In genomic region chr11:1934326-1935155, GRCh38 we compare ENCODE assay signal across 30 cellular contexts. TPM values are rescaled to one million over a fixed set of nuclear protein-coding genes. Genes with fewer than 3 reads are reported as not detected.
A peak's percentile ranks its signal among the peaks of the same experiment; 100 is the strongest.
DNase-seq lines count a peak whose midpoint lies in the region; ATAC-seq and TF ChIP-seq lines count a peak whose summit lies in the region.
"Had no signal": no experiment of that assay in that cellular context is flagged by ENCODE, and none has a peak within 500 bp of the region (broad histone marks: within the 10 kb centered on the region; RNA-seq: fewer than 3 reads in every experiment).

No MANE protein-coding gene starts in this region.

- POLR2A ChIA-PET in activated naive CD8-positive, alpha-beta T cell treated with anti-CD3 and anti-CD28 coated beads, Interleukin-2, amount 10 ng/mL, durations not matched to agents 7 days and 5 days (lab: Charles Lee) = interaction anchor here (1.0 kb wide), 1 partner anchor 14 kb away, joined by 3 read pairs; no protein-coding TSS in a partner anchor
- POLR2A ChIA-PET in activated CD8-positive, alpha-beta T cell treated with anti-CD3 and anti-CD28 coated beads for 36 hours (lab: Charles Lee) = interaction anchor here (1.3 kb wide), 1 partner anchor 84 kb away, joined by 3 read pairs; no protein-coding TSS in a partner anchor

- H3K9me3 Mint-ChIP-seq in activated naive CD8-positive, alpha-beta T cell treated with anti-CD3 and anti-CD28 coated beads, Interleukin-2, amount 10 ng/mL, durations not matched to agents 7 days and 5 days = no peaks in the 10 kb centered on the region
- H3K9me3 Mint-ChIP-seq in activated naive CD8-positive, alpha-beta T cell treated with anti-CD3 and anti-CD28 coated beads for 36 hours = no peaks in the 10 kb centered on the region
- no peaks in the 10 kb centered on the region for H3K9me3 Mint-ChIP-seq in activated CD8-positive, alpha-beta T cell treated with anti-CD3 and anti-CD28 coated beads for 36 hours
- H3K9me3 Mint-ChIP-seq: activated CD4-positive, alpha-beta memory T cell treated with anti-CD3 and anti-CD28 coated beads, Interleukin-2, amount 10 ng/mL, durations not matched to agents 7 days and 5 days; HFFc6; immature natural killer cell; stimulated activated naive B cell treated with anti-CD40 and anti-IgM and Interleukin-4, amounts not matched to agents 10 μg/mL and 1 μg/mL and 100 μg/mL, for 72 hours; T-helper 2 cell treated with Interferon-gamma antibody and Interleukin-4, amounts not matched to agents 5 μg/mL and 100 μg/mL, for 36 hours had no signal

- CTCF ChIA-PET in activated CD8-positive, alpha-beta T cell treated with anti-CD3 and anti-CD28 coated beads for 36 hours (lab: Charles Lee) = interaction anchor here (0.8 to 1.6 kb wide), 3 partner anchors 58 to 282 kb away, joined by 3 to 6 read pairs (median 4); no protein-coding TSS in a partner anchor

- intact Hi-C loops in sciatic nerve (cut with DNase I) = no loop called here
- intact Hi-C loops in activated CD8-positive, alpha-beta T cell treated with anti-CD3 and anti-CD28 coated beads for 36 hours (cut with micrococcal nuclease) = loop anchor here (5.0 kb wide), 1 partner anchor 37 kb away; no protein-coding TSS in a partner anchor

- H3K27me3 Mint-ChIP-seq in activated naive CD8-positive, alpha-beta T cell treated with anti-CD3 and anti-CD28 coated beads, Interleukin-2, amount 10 ng/mL, durations not matched to agents 7 days and 5 days = peaks cover 22% of the 10 kb centered on the region
- H3K27me3 Mint-ChIP-seq in activated naive CD8-positive, alpha-beta T cell treated with anti-CD3 and anti-CD28 coated beads for 36 hours = no peaks in the 10 kb centered on the region
- H3K27me3 Mint-ChIP-seq in activated CD8-positive, alpha-beta T cell treated with anti-CD3 and anti-CD28 coated beads for 36 hours = no peaks in the 10 kb centered on the region

- H3K36me3 Mint-ChIP-seq in activated naive CD8-positive, alpha-beta T cell treated with anti-CD3 and anti-CD28 coated beads, Interleukin-2, amount 10 ng/mL, durations not matched to agents 7 days and 5 days = no peaks in the 10 kb centered on the region
- no peaks in the 10 kb centered on the region for H3K36me3 Mint-ChIP-seq in activated naive CD8-positive, alpha-beta T cell treated with anti-CD3 and anti-CD28 coated beads for 36 hours
- no peaks in the 10 kb centered on the region for H3K36me3 Mint-ChIP-seq in activated CD8-positive, alpha-beta T cell treated with anti-CD3 and anti-CD28 coated beads for 36 hours (ENCODE audit: low read depth)

- no peak for ATAC-seq in activated naive CD8-positive, alpha-beta T cell treated with anti-CD3 and anti-CD28 coated beads, Interleukin-2, amount 10 ng/mL, durations not matched to agents 7 days and 5 days (ENCODE audit: low read depth)
- ATAC-seq in sciatic nerve (no peak), GM19351 (IDR thresholded peaks at IDR 0.05; ENCODE audit: unreplicated experiment) (no peak)
- no peak for ATAC-seq in activated CD8-positive, alpha-beta T cell treated with anti-CD3 and anti-CD28 coated beads for 36 hours
- ATAC-seq: psoas muscle; SK-N-SH treated with all-trans-retinoic acid at 6 μM for 48 hours; stimulated activated naive B cell treated with anti-CD40 and anti-IgM and Interleukin-4, amounts not matched to agents 10 μg/mL and 1 μg/mL and 100 μg/mL, for 72 hours had no signal

- H3K4me3 Mint-ChIP-seq in activated naive CD8-positive, alpha-beta T cell treated with anti-CD3 and anti-CD28 coated beads, Interleukin-2, amount 10 ng/mL, durations not matched to agents 7 days and 5 days = no peak overlapping the region
- H3K4me3 Mint-ChIP-seq in activated naive CD8-positive, alpha-beta T cell treated with anti-CD3 and anti-CD28 coated beads for 36 hours = no peak overlapping the region
- H3K4me3 Mint-ChIP-seq in activated CD8-positive, alpha-beta T cell treated with anti-CD3 and anti-CD28 coated beads for 36 hours = no peak overlapping the region
- H3K4me3 Mint-ChIP-seq: activated CD4-positive, alpha-beta memory T cell treated with anti-CD3 and anti-CD28 coated beads, Interleukin-2, amount 10 ng/mL, durations not matched to agents 7 days and 5 days; HFFc6; immature natural killer cell; neural crest cell; stimulated activated naive B cell treated with anti-CD40 and anti-IgM and Interleukin-4, amounts not matched to agents 10 μg/mL and 1 μg/mL and 100 μg/mL, for 72 hours; T-helper 2 cell treated with Interferon-gamma antibody and Interleukin-4, amounts not matched to agents 5 μg/mL and 100 μg/mL, for 36 hours had no signal

- peak; percentile 25 for DNase-seq in activated naive CD8-positive, alpha-beta T cell treated with anti-CD3 and anti-CD28 coated beads, Interleukin-2, amount 10 ng/mL, durations not matched to agents 7 days and 5 days
- no peak for DNase-seq in activated naive CD8-positive, alpha-beta T cell treated with anti-CD3 and anti-CD28 coated beads for 36 hours
- DNase-seq in GM10266 (ENCODE audit: extremely low spot score) (peak; percentile 32), iPS-NIHi11 (ENCODE audit: low spot score) (peak; percentile 14), sciatic nerve (ENCODE audit: low spot score) (peak; percentile 53), glomerular visceral epithelial cell (ENCODE audit: extremely low spot score) (no peak)
- DNase-seq in activated CD8-positive, alpha-beta T cell treated with anti-CD3 and anti-CD28 coated beads for 36 hours = no peak
- DNase-seq: ACHN; activated CD4-positive, alpha-beta memory T cell treated with anti-CD3 and anti-CD28 coated beads, Interleukin-2, amount 10 ng/mL, durations not matched to agents 7 days and 5 days; activated effector memory CD4-positive, alpha-beta T cell treated with Interleukin-2 at 50 U/mL for 16 hours; brain microvascular endothelial cell; HFFc6; immature natural killer cell; NCI-H2081; NCI-H226; NCI-H748 treated with DMSO at 0.1 percent for 48 hours; stimulated activated CD4-positive, alpha-beta T cell treated with anti-CD3 and anti-CD28 coated beads, Interleukin-4, amount 100 ng/mL, for 1 hour; stimulated activated naive B cell treated with anti-CD40 and anti-IgM and Interleukin-4, amounts not matched to agents 10 μg/mL and 1 μg/mL and 100 μg/mL, for 72 hours had no signal

- no peak for TF ChIP-seq CTCF in GM10266 (IDR thresholded peaks at IDR 0.05; ENCODE audit: control insufficient read depth, insufficient read depth, low read depth, missing control alignments)
- no peak for TF ChIP-seq CTCF in activated CD8-positive, alpha-beta T cell treated with anti-CD3 and anti-CD28 coated beads for 36 hours (IDR thresholded peaks at IDR 0.05)

- no peak overlapping the region for H3K27ac Mint-ChIP-seq in activated naive CD8-positive, alpha-beta T cell treated with anti-CD3 and anti-CD28 coated beads, Interleukin-2, amount 10 ng/mL, durations not matched to agents 7 days and 5 days
- H3K27ac Mint-ChIP-seq in activated naive CD8-positive, alpha-beta T cell treated with anti-CD3 and anti-CD28 coated beads for 36 hours = no peak overlapping the region
- H3K27ac Mint-ChIP-seq in activated CD8-positive, alpha-beta T cell treated with anti-CD3 and anti-CD28 coated beads for 36 hours = no peak overlapping the region
- H3K27ac Mint-ChIP-seq: activated CD4-positive, alpha-beta memory T cell treated with anti-CD3 and anti-CD28 coated beads, Interleukin-2, amount 10 ng/mL, durations not matched to agents 7 days and 5 days; HFFc6; stimulated activated naive B cell treated with anti-CD40 and anti-IgM and Interleukin-4, amounts not matched to agents 10 μg/mL and 1 μg/mL and 100 μg/mL, for 72 hours; T-helper 2 cell treated with Interferon-gamma antibody and Interleukin-4, amounts not matched to agents 5 μg/mL and 100 μg/mL, for 36 hours had no signal

- H3K4me1 Mint-ChIP-seq in activated naive CD8-positive, alpha-beta T cell treated with anti-CD3 and anti-CD28 coated beads, Interleukin-2, amount 10 ng/mL, durations not matched to agents 7 days and 5 days = peaks cover 10% of the 10 kb centered on the region
- peaks cover 11% of the 10 kb centered on the region for H3K4me1 Mint-ChIP-seq in activated naive CD8-positive, alpha-beta T cell treated with anti-CD3 and anti-CD28 coated beads for 36 hours
- peaks cover 7% of the 10 kb centered on the region for H3K4me1 Mint-ChIP-seq in activated CD8-positive, alpha-beta T cell treated with anti-CD3 and anti-CD28 coated beads for 36 hours (ENCODE audit: low read depth)

RNA-seq across cellular contexts. Expression of gene MRPL23, which starts 12.6 kb away (rescaled TPM):
- total RNA-seq in activated naive CD8-positive, alpha-beta T cell treated with anti-CD3 and anti-CD28 coated beads, Interleukin-2, amount 10 ng/mL, durations not matched to agents 7 days and 5 days = 10 to 100 TPM; 76.2 to 77.7 TPM
- total RNA-seq in activated naive CD8-positive, alpha-beta T cell treated with anti-CD3 and anti-CD28 coated beads for 36 hours = 100 to 1,000 TPM; 148 to 151 TPM
- total RNA-seq in sciatic nerve = 39.5 TPM
- total RNA-seq in activated CD8-positive, alpha-beta T cell treated with anti-CD3 and anti-CD28 coated beads for 36 hours = 100 to 1,000 TPM; 134 to 145 TPM

RNA-seq across cellular contexts. Expression of gene TNNT3, which starts 15.0 kb away (rescaled TPM):
- total RNA-seq in activated naive CD8-positive, alpha-beta T cell treated with anti-CD3 and anti-CD28 coated beads, Interleukin-2, amount 10 ng/mL, durations not matched to agents 7 days and 5 days = 10 to 100 TPM; 13.7 to 16.7 TPM
- under 1 TPM; 0.50 to 0.54 TPM for total RNA-seq in activated naive CD8-positive, alpha-beta T cell treated with anti-CD3 and anti-CD28 coated beads for 36 hours
- total RNA-seq in sciatic nerve = 35.6 TPM
- 1 to 10 TPM; 4.9 to 5.4 TPM for total RNA-seq in activated CD8-positive, alpha-beta T cell treated with anti-CD3 and anti-CD28 coated beads for 36 hours
- total RNA-seq: Daoy, epithelial cell of proximal tubule, HFFc6, M059J, neural crest cell had no signal

RNA-seq across cellular contexts. Expression of gene PRR33, which starts 42.8 kb away (rescaled TPM):
- total RNA-seq in activated naive CD8-positive, alpha-beta T cell treated with anti-CD3 and anti-CD28 coated beads, Interleukin-2, amount 10 ng/mL, durations not matched to agents 7 days and 5 days = not detected
- total RNA-seq in activated naive CD8-positive, alpha-beta T cell treated with anti-CD3 and anti-CD28 coated beads for 36 hours = under 1 TPM; 0.20 to 0.31 TPM
- total RNA-seq in sciatic nerve = not detected
- total RNA-seq in activated CD8-positive, alpha-beta T cell treated with anti-CD3 and anti-CD28 coated beads for 36 hours = under 1 TPM; 0.16 to 0.20 TPM
- total RNA-seq: Daoy, epithelial cell of proximal tubule, HFFc6, liver, M059J, mononuclear cell, neural crest cell, smooth muscle cell, suprapubic skin had no signal

Comparison
In these comparisons a context has a peak if more than half of its experiments do, and no peak if none do; other contexts are left out.
1. DNase-seq: peak in activated naive CD8-positive, alpha-beta T cell treated with anti-CD3 and anti-CD28 coated beads, Interleukin-2, amount 10 ng/mL, durations not matched to agents 7 days and 5 days (single experiment), GM10266 (single experiment), iPS-NIHi11 (single experiment) and sciatic nerve (single experiment); none in activated naive CD8-positive, alpha-beta T cell treated with anti-CD3 and anti-CD28 coated beads for 36 hours (single experiment), glomerular visceral epithelial cell (single experiment) and activated CD8-positive, alpha-beta T cell treated with anti-CD3 and anti-CD28 coated beads for 36 hours (single experiment).